In the genomic region with DNA sequence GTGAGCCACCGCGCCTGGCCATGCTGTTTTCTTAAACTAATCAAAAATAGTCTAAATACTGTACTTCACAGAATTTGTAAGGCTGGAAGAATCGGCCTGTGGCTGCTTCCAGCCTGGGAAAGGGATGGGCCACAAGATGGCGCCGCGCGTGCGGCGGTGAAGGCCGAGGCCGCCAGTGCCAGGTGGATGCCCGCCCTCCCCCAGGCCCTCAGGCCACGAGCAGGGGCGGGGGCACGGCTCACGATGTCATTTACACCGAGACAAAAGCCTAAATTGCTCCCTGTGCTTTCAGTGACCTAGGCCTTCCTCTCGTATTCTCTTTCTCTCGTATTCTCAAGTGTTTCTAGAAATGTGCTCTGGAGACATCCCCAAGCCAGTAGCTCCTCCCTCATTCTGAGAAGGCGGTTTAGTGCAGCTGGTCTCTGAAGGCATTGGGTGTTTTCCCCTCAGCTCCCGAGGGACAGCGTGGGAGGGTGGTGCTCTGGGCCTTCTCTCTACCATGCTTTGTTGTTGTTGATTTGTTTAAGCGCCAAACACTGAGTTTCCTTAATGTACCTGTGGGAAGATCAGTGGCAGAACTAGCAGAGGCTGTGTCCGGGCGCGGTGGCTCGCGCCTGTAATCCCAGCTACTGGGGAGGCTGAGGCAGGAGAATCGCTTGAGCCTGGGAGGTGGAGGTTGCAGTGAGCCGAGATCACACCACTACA, we compare ENCODE assay signal across 8 cellular contexts.
DNase-seq lines count a peak whose midpoint lies in the region; ATAC-seq and TF ChIP-seq lines count a peak whose summit lies in the region.

No MANE protein-coding gene starts in this region.

- peak; percentile 14 for DNase-seq in BJ (ENCODE audit: low read depth)
- DNase-seq in GM19238 (ENCODE audit: insufficient read length, low spot score), result peak; percentile 85
- peak; percentile 55 for DNase-seq in NCI-H446 treated with DMSO at 0.1 percent for 48 hours (lab: John Stamatoyannopoulos, UW)
- peak; percentile 60 to 63 for DNase-seq in activated CD4-positive, alpha-beta T cell treated with anti-CD3 and anti-CD28 coated beads, Interleukin-2, amount 50 U/mL, for 4 hours
- DNase-seq in dermis microvascular lymphatic vessel endothelial cell (ENCODE audit: low read depth in 2 of 2), result peak; percentile 30 to 65
- peak; percentile 76 for DNase-seq in lung (ENCODE audit: low spot score)
- peak; percentile 45 to 71 (median 50) for DNase-seq in stimulated activated CD4-positive, alpha-beta T cell treated with anti-CD3 and anti-CD28 coated beads, TNF-alpha, amount 100 ng/mL, for 24 hours (ENCODE audit: low read depth in 3 of 3)

- H3K27me3 ChIP-seq in BJ (ENCODE audit: control insufficient read depth, insufficient read depth, low read length), result no peaks in the 10 kb centered on the region
- no peaks in the 10 kb centered on the region for H3K27me3 ChIP-seq in lung (ENCODE audit: control insufficient read depth, insufficient read depth)

- 25 to 26% methylated on average over 28 to 30 of the region's 30 CpGs for WGBS in lung, 2 donors

- no peaks in the 10 kb centered on the region for H3K36me3 ChIP-seq in BJ (ENCODE audit: control insufficient read depth, insufficient read depth, low read length)
- H3K36me3 ChIP-seq in lung (ENCODE audit: control insufficient read depth in 2 of 2, insufficient read depth in 2 of 2, low read length in 2 of 2), result no peaks in the 10 kb centered on the region

- POLR2A ChIA-PET in BJ (lab: Charles Lee), result no interaction called here

- TF ChIP-seq CTCF in BJ (IDR thresholded peaks at IDR 0.05; ENCODE audit: insufficient read depth, low read depth, low read length), result peak; percentile 82
- peak; percentile 83 for TF ChIP-seq CTCF in lung (IDR thresholded peaks at IDR 0.05; ENCODE audit: control extremely low read depth, extremely low read depth)

- ATAC-seq in HG03378 (IDR thresholded peaks at IDR 0.05; ENCODE audit: unreplicated experiment), result peak; percentile 88
- peak; percentile 70 for ATAC-seq in lung (ENCODE audit: insufficient read depth, low FRiP score)

- peak overlapping the region in 1 of 2 donors; percentile 43 for H3K27ac ChIP-seq in lung (ENCODE audit: low read depth in 1 of 2, low read length in 1 of 2)

- H3K9me3 ChIP-seq in lung (ENCODE audit: control insufficient read depth in 2 of 2, insufficient read depth in 1 of 2, low read length in 1 of 2), result no peaks in the 10 kb centered on the region

- CTCF ChIA-PET in BJ (lab: Yijun Ruan, JAX), result interaction anchor here (0.6 to 6.5 kb wide), 23 partner anchors 22 to 842 kb away, joined by 3 to 92 read pairs (median 4); partner anchors contain the start of genes CAMK1D and OPTN

- H3K4me1 ChIP-seq in lung (ENCODE audit: control insufficient read depth in 2 of 2, insufficient read depth in 2 of 2, low read length in 2 of 2), result peaks cover 0 to 2% of the 10 kb centered on the region in 2 donors

- H3K4me3 ChIP-seq in BJ (ENCODE audit: low read depth, low read length), result peak overlapping the region; percentile 38
- no peak overlapping the region for H3K4me3 ChIP-seq in lung

Comparison
In these comparisons a context has a peak if more than half of its experiments do, and no peak if none do; other contexts are left out.
1. DNase-seq: peak in every context shown above with its lines; median percentile 85 in GM19238; 76 in lung; 62 in activated CD4-positive, alpha-beta T cell treated with anti-CD3 and anti-CD28 coated beads, Interleukin-2, amount 50 U/mL, for 4 hours; 55 in NCI-H446 treated with DMSO at 0.1 percent for 48 hours; 50 in stimulated activated CD4-positive, alpha-beta T cell treated with anti-CD3 and anti-CD28 coated beads, TNF-alpha, amount 100 ng/mL, for 24 hours; 48 in dermis microvascular lymphatic vessel endothelial cell; 14 in BJ.